In the genomic region with DNA sequence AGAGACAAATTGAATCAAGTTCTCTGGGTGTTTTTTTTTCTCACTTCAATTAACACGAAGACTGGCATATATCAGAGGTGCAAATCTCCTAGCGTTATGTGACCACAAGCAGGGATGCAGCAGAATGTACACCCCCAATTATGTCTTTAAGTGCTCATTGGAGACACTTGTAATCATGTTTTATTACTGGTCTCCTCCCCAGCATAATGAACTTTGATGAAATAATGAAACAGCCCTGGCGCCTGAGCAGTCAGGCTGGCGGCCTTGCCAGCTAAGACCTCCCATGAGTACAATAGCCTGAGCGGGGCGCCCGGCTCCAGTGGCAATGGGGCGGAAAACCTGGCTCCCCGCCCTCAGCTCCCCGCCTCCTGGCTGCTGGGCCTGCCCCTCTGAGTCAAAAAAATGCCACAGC, we compare ENCODE assay signal across 1 cellular context.
TF ChIP-seq lines count a peak whose summit lies in the region.

No MANE protein-coding gene starts in this region.

TF ChIP-seq in HEK293, 187 proteins besides CTCF, POLR2A, EP300 and RAD21 (continued from another document and continues in another):
- TF ChIP-seq, protein P1, sequence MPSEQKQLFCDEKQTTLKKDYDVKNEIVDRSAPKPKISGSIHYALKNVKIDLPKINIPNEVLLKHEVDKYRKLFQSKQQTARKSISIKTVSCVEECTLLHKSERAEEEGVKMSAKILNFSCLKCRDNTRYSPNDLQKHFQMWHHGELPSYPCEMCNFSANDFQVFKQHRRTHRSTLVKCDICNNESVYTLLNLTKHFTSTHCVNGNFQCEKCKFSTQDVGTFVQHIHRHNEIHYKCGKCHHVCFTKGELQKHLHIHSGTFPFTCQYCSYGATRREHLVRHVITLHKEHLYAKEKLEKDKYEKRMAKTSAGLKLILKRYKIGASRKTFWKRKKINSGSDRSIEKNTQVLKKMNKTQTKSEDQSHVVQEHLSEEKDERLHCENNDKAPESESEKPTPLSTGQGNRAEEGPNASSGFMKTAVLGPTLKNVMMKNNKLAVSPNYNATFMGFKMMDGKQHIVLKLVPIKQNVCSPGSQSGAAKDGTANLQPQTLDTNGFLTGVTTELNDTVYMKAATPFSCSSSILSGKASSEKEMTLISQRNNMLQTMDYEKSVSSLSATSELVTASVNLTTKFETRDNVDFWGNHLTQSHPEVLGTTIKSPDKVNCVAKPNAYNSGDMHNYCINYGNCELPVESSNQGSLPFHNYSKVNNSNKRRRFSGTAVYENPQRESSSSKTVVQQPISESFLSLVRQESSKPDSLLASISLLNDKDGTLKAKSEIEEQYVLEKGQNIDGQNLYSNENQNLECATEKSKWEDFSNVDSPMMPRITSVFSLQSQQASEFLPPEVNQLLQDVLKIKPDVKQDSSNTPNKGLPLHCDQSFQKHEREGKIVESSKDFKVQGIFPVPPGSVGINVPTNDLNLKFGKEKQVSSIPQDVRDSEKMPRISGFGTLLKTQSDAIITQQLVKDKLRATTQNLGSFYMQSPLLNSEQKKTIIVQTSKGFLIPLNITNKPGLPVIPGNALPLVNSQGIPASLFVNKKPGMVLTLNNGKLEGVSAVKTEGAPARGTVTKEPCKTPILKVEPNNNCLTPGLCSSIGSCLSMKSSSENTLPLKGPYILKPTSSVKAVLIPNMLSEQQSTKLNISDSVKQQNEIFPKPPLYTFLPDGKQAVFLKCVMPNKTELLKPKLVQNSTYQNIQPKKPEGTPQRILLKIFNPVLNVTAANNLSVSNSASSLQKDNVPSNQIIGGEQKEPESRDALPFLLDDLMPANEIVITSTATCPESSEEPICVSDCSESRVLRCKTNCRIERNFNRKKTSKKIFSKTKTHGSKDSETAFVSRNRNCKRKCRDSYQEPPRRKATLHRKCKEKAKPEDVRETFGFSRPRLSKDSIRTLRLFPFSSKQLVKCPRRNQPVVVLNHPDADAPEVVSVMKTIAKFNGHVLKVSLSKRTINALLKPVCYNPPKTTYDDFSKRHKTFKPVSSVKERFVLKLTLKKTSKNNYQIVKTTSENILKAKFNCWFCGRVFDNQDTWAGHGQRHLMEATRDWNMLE (tag by site-specific recombination; conservative IDR thresholded peaks at IDR 0.05; ENCODE audit: low read depth) = 0 out of 2 replicates have a peak, but pooled peaks have one; percentile 37
- no peak for TF ChIP-seq MEIS1 (CRISPR knock-in tag; IDR thresholded peaks at IDR 0.05; ENCODE audit: borderline replicate concordance)
- 0 out of 2 replicates have a peak, but pooled peaks have one; percentile 40 for TF ChIP-seq MYNN (tag by site-specific recombination; IDR thresholded peaks at IDR 0.05; ENCODE audit: borderline replicate concordance)
- TF ChIP-seq ZNF610 (tag by site-specific recombination; IDR thresholded peaks at IDR 0.05; ENCODE audit: borderline replicate concordance) = peak; percentile 69; the same call in 1 of the 2 replicates
- TF ChIP-seq ZNF302 (tag by site-specific recombination; IDR thresholded peaks at IDR 0.05; ENCODE audit: low read depth) = no peak
- no peak for TF ChIP-seq ZNF133 (tag by site-specific recombination; IDR thresholded peaks at IDR 0.05)
- no peak for TF ChIP-seq ZNF354C (tag by site-specific recombination; IDR thresholded peaks at IDR 0.05; ENCODE audit: borderline replicate concordance, low read depth)
- no peak for TF ChIP-seq ZNF791 (tag by site-specific recombination; IDR thresholded peaks at IDR 0.05)
- TF ChIP-seq ZNF560 (tag by site-specific recombination; IDR thresholded peaks at IDR 0.05; ENCODE audit: borderline replicate concordance) = no peak
- TF ChIP-seq SP3 (tag by site-specific recombination; IDR thresholded peaks at IDR 0.05) = no peak
- TF ChIP-seq ZBTB10 (tag by site-specific recombination; IDR thresholded peaks at IDR 0.05) = no peak
- TF ChIP-seq ZNF585B (tag by site-specific recombination; IDR thresholded peaks at IDR 0.05) = no peak
- TF ChIP-seq ZIC2 (tag by site-specific recombination; IDR thresholded peaks at IDR 0.05) = peak; percentile 54
- TF ChIP-seq ZNF677 (tag by site-specific recombination; IDR thresholded peaks at IDR 0.05) = no peak
- TF ChIP-seq ZNF174 (tag by site-specific recombination; IDR thresholded peaks at IDR 0.05) = no peak
- TF ChIP-seq ZNF548 (tag by site-specific recombination; IDR thresholded peaks at IDR 0.05) = no peak
- TF ChIP-seq ZNF658 (tag by site-specific recombination; IDR thresholded peaks at IDR 0.05) = no peak
- TF ChIP-seq ZNF140 (tag by site-specific recombination; IDR thresholded peaks at IDR 0.05) = no peak
- peak; percentile 88; the same call in 1 of the 2 replicates for TF ChIP-seq ZBTB1 (tag by site-specific recombination; IDR thresholded peaks at IDR 0.05)
- TF ChIP-seq MZF1 (tag by site-specific recombination; IDR thresholded peaks at IDR 0.05; ENCODE audit: borderline replicate concordance) = peak; percentile 66; the same call in 1 of the 2 replicates
- TF ChIP-seq ZNF626 (tag by site-specific recombination; IDR thresholded peaks at IDR 0.05) = no peak
- TF ChIP-seq, protein P2, sequence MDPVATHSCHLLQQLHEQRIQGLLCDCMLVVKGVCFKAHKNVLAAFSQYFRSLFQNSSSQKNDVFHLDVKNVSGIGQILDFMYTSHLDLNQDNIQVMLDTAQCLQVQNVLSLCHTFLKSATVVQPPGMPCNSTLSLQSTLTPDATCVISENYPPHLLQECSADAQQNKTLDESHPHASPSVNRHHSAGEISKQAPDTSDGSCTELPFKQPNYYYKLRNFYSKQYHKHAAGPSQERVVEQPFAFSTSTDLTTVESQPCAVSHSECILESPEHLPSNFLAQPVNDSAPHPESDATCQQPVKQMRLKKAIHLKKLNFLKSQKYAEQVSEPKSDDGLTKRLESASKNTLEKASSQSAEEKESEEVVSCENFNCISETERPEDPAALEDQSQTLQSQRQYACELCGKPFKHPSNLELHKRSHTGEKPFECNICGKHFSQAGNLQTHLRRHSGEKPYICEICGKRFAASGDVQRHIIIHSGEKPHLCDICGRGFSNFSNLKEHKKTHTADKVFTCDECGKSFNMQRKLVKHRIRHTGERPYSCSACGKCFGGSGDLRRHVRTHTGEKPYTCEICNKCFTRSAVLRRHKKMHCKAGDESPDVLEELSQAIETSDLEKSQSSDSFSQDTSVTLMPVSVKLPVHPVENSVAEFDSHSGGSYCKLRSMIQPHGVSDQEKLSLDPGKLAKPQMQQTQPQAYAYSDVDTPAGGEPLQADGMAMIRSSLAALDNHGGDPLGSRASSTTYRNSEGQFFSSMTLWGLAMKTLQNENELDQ (tag by site-specific recombination; IDR thresholded peaks at IDR 0.05; ENCODE audit: low read depth) = no peak
- no peak for TF ChIP-seq ZNF521 (tag by site-specific recombination; IDR thresholded peaks at IDR 0.05)
- TF ChIP-seq IKZF3 (tag by site-specific recombination; IDR thresholded peaks at IDR 0.05) = peak; percentile 91
- peak; percentile 53; the same call in 1 of the 2 replicates for TF ChIP-seq HIC1 (tag by site-specific recombination; IDR thresholded peaks at IDR 0.05)
- no peak for TF ChIP-seq ZFP41 (tag by site-specific recombination; IDR thresholded peaks at IDR 0.05; ENCODE audit: borderline replicate concordance)
- no peak for TF ChIP-seq ZNF433 (tag by site-specific recombination; IDR thresholded peaks at IDR 0.05; ENCODE audit: low read depth)
- no peak for TF ChIP-seq ZBTB48 (tag by site-specific recombination; IDR thresholded peaks at IDR 0.05)
- no peak for TF ChIP-seq ZBTB11 (tag by site-specific recombination; conservative IDR thresholded peaks at IDR 0.05; ENCODE audit: low read depth)
- TF ChIP-seq ZNF335 (tag by site-specific recombination; conservative IDR thresholded peaks at IDR 0.05) = peak; percentile 92
- TF ChIP-seq ZNF248 (tag by site-specific recombination; IDR thresholded peaks at IDR 0.05) = no peak
- TF ChIP-seq ZSCAN18 (tag by site-specific recombination; IDR thresholded peaks at IDR 0.05) = no peak
- TF ChIP-seq ZNF660 (tag by site-specific recombination; IDR thresholded peaks at IDR 0.05) = no peak
- peak; percentile 98 for TF ChIP-seq INSM2 (tag by site-specific recombination; IDR thresholded peaks at IDR 0.05)
- TF ChIP-seq ZNF184 (tag by site-specific recombination; IDR thresholded peaks at IDR 0.05) = peak; percentile 89
- no peak for TF ChIP-seq ZNF274 (IDR thresholded peaks at IDR 0.05; ENCODE audit: low read length)
- TF ChIP-seq ZNF274 (tag by site-specific recombination; IDR thresholded peaks at IDR 0.05; ENCODE audit: borderline replicate concordance) = no peak
